Comparison of ENCODE assay signal across 9 cellular contexts in the genomic region with DNA sequence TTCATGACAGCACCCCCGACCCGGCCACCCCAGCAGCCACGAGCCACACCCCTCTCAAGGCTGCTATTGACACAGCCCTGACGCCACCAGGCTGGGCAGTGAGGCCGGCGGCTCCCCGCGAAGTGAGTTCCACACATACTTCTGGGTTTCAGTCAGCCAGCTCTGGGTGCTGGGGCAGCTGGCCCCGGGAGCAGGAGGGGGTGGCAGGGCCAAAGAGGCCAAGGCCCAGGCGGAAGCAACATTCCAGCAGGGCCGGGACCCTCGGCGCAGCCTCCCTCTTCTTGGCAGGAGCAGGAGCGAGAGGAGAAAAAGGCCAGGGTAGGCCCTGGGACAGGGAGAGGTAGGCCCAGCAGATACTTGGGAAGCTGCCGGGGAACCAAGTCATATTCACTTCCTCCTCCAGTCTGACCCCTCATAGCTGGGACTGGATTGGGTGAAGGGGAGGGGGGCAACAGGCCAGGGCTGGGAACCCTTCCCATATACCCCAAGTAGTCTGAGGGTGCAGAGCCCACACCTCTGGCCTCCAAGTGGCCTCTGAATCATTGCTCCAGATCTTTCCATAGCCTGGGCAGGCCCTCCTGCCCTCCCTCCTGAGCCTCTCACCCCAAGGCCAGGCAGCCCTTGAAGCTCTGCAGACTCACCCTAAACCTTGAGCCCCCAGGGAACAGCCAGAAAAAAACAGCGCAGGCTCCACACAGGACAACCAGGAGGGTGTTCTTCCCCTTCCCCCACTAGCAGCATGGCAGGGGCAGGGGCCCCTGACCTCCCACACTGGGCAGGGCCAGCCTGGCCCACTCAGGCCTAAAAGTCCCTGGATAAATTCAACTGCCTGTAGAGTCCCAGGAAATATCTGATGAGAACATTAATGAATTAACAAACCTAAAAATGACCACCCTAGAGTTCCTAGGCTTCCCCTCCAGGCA. TPM values are rescaled to one million over a fixed set of nuclear protein-coding genes. Genes with fewer than 3 reads are reported as not detected.
DNase-seq lines count a peak whose midpoint lies in the region; ATAC-seq, FAIRE-seq and TF ChIP-seq lines count a peak whose summit lies in the region.
"Had no signal": no experiment of that assay in that cellular context is flagged by ENCODE, and none has a peak within 500 bp of the region (broad histone marks: within the 10 kb centered on the region; RNA-seq: fewer than 3 reads in every experiment).

No MANE protein-coding gene starts in this region.

- TF ChIP-seq CTCF in AG09309 (IDR thresholded peaks at IDR 0.05; ENCODE audit: control insufficient read depth, insufficient read depth, low read depth, low read length, missing control alignments): no peak

- in situ Hi-C loops in G401 (cut with HindIII; ENCODE audit: low sequenced_read_pairs): no loop called here

- peak; percentile 81 for FAIRE-seq in RCC 7860 (lab: Jason Lieb, UNC)

- peak; percentile 85 for DNase-seq in AG09309 (ENCODE audit: low read depth)
- DNase-seq in RCC 7860 (ENCODE audit: low spot score): peak; percentile 88
- peak; percentile 91 for DNase-seq in fibroblast of gingiva (ENCODE audit: low read depth)
- DNase-seq in non-pigmented ciliary epithelial cell (ENCODE audit: low read depth): peak; percentile 56
- no peak for DNase-seq in G401 (ENCODE audit: low spot score)
- DNase-seq: posterior cingulate gyrus had no signal

- ATAC-seq in GM19324 (IDR thresholded peaks at IDR 0.05; ENCODE audit: low FRiP score, unreplicated experiment) (no peak), GM18861 (IDR thresholded peaks at IDR 0.05; ENCODE audit: unreplicated experiment) (no peak), GM18870 (IDR thresholded peaks at IDR 0.05; ENCODE audit: unreplicated experiment) (no peak)

- no peak overlapping the region for H3K4me3 ChIP-seq in AG09309 (ENCODE audit: control insufficient read depth, low read depth, low read length)

RNA-seq across cellular contexts. Expression of a gene that starts 5.7 kb away (rescaled TPM):
- total RNA-seq in G401 (2014; rRNA removed; shearing (Covaris generic)): 11.9 and 14.4 TPM in 2 replicates

RNA-seq across cellular contexts. Expression of a gene that starts 45.4 kb away (rescaled TPM):
- not detected in 2 replicates for total RNA-seq in G401 (2014; rRNA removed; shearing (Covaris generic))
